Comparison of ENCODE assay signal across 1 cellular context in genomic region chr1:100347009-100347966, GRCh38.
TF ChIP-seq lines count a peak whose summit lies in the region.

No MANE protein-coding gene starts in this region.

TF ChIP-seq in IMR-90, 13 proteins besides CTCF, POLR2A, EP300 and RAD21:
- TF ChIP-seq FOS (IDR thresholded peaks at IDR 0.05; ENCODE audit: low read depth, low read length) (0 out of 2 replicates have a peak, but pooled peaks have one; percentile 5), CEBPB (IDR thresholded peaks at IDR 0.05; ENCODE audit: low read depth, low read length) (no peak), BHLHE40 (IDR thresholded peaks at IDR 0.05; ENCODE audit: low read depth, low read length) (no peak), MAZ (IDR thresholded peaks at IDR 0.05; ENCODE audit: borderline replicate concordance, low read depth, low read length) (no peak)
